ENCODE assay signal across 10 cellular contexts in the genomic region with DNA sequence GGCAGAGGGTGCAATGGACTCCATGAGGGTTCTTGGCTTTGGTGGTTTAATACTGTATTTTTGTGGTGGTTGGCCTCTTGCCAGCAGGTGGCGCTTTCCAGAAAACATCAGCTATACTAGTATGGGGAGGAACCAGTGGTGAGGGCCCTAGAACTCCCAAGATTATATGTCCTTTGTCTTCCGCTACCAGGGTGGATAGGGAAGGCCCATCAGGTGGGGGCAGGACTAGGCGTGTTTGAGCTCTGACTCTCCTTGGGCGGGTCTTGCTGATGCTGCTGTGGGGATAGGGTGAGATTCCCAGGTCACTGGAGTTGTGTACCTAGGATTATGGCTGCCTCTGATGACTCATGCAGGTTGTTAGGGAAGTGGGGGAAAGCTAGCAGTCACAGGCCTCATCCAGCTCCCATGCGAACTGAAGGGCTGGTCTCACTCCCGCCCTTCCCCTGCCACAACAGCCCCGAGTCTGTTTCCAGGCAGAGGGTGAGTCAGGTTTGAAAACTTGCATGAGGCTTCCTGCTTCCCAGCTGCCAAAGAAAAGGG.
A peak's percentile ranks its signal among the peaks of the same experiment; 100 is the strongest.
DNase-seq lines count a peak whose midpoint lies in the region; ATAC-seq and TF ChIP-seq lines count a peak whose summit lies in the region.
"Had no signal": no experiment of that assay in that cellular context is flagged by ENCODE, and none has a peak within 500 bp of the region (broad histone marks: within the 10 kb centered on the region; RNA-seq: fewer than 3 reads in every experiment).

No MANE protein-coding gene starts in this region.

- no peaks in the 10 kb centered on the region for H3K36me3 Mint-ChIP-seq in activated T-helper 2 cell treated with anti-CD3 and anti-CD28 coated beads, Interferon-gamma antibody, Interleukin-2, Interleukin-4, amounts not matched to agents 10 μg/mL and 5 μg/mL and 100 μg/mL, durations not matched to agents 14 hours and 24 hours and 36 hours (ENCODE audit: low read depth)
- H3K36me3 Mint-ChIP-seq: CD4-positive, CD25-positive, alpha-beta regulatory T cell had no signal

- H3K27me3 Mint-ChIP-seq in stimulated activated naive CD8-positive, alpha-beta T cell treated with anti-CD3 and anti-CD28 coated beads, Interleukin-15, amount 100 ng/mL, for 72 hours: no peaks in the 10 kb centered on the region
- H3K27me3 Mint-ChIP-seq in activated T-helper 2 cell treated with anti-CD3 and anti-CD28 coated beads, Interferon-gamma antibody, Interleukin-2, Interleukin-4, amounts not matched to agents 10 μg/mL and 5 μg/mL and 100 μg/mL, durations not matched to agents 14 hours and 24 hours and 36 hours (ENCODE audit: low read depth): no peaks in the 10 kb centered on the region
- H3K27me3 Mint-ChIP-seq: CD4-positive, CD25-positive, alpha-beta regulatory T cell had no signal

- TF ChIP-seq CTCF in NB4 (IDR thresholded peaks at IDR 0.05; ENCODE audit: low read depth, low read length): peak; percentile 53

- no peak overlapping the region for H3K4me3 ChIP-seq in NB4 (ENCODE audit: low read depth, low read length)

- H3K27ac Mint-ChIP-seq in stimulated activated naive CD8-positive, alpha-beta T cell treated with anti-CD3 and anti-CD28 coated beads, Interleukin-15, amount 100 ng/mL, for 72 hours: no peak overlapping the region
- no peak overlapping the region for H3K27ac Mint-ChIP-seq in activated T-helper 2 cell treated with anti-CD3 and anti-CD28 coated beads, Interferon-gamma antibody, Interleukin-2, Interleukin-4, amounts not matched to agents 10 μg/mL and 5 μg/mL and 100 μg/mL, durations not matched to agents 14 hours and 24 hours and 36 hours
- H3K27ac Mint-ChIP-seq: activated T-cell treated with anti-CD3 and anti-CD28 coated beads, Interleukin-2, amount 50 U/mL, for 72 hours; CD4-positive, CD25-positive, alpha-beta regulatory T cell had no signal

- no peaks in the 10 kb centered on the region for H3K4me1 Mint-ChIP-seq in stimulated activated naive CD8-positive, alpha-beta T cell treated with anti-CD3 and anti-CD28 coated beads, Interleukin-15, amount 100 ng/mL, for 72 hours
- no peaks in the 10 kb centered on the region for H3K4me1 Mint-ChIP-seq in activated T-helper 2 cell treated with anti-CD3 and anti-CD28 coated beads, Interferon-gamma antibody, Interleukin-2, Interleukin-4, amounts not matched to agents 10 μg/mL and 5 μg/mL and 100 μg/mL, durations not matched to agents 14 hours and 24 hours and 36 hours (ENCODE audit: low read depth)
- H3K4me1 Mint-ChIP-seq: CD4-positive, CD25-positive, alpha-beta regulatory T cell had no signal

- intact Hi-C loops in activated T-helper 2 cell treated with anti-CD3 and anti-CD28 coated beads, Interferon-gamma antibody, Interleukin-2, Interleukin-4, amounts not matched to agents 10 μg/mL and 5 μg/mL and 100 μg/mL, durations not matched to agents 14 hours and 24 hours and 36 hours (cut with micrococcal nuclease): loop anchor here (5.0 to 10.0 kb wide), 2 partner anchors 290 to 338 kb away; no protein-coding TSS in a partner anchor

- no peak for TF ChIP-seq POLR2A in NB4 (IDR thresholded peaks at IDR 0.05; ENCODE audit: extremely low read depth, insufficient read length)

- no peak overlapping the region for H3K4me3 Mint-ChIP-seq in stimulated activated naive CD8-positive, alpha-beta T cell treated with anti-CD3 and anti-CD28 coated beads, Interleukin-15, amount 100 ng/mL, for 72 hours
- no peak overlapping the region for H3K4me3 Mint-ChIP-seq in activated T-helper 2 cell treated with anti-CD3 and anti-CD28 coated beads, Interferon-gamma antibody, Interleukin-2, Interleukin-4, amounts not matched to agents 10 μg/mL and 5 μg/mL and 100 μg/mL, durations not matched to agents 14 hours and 24 hours and 36 hours (ENCODE audit: low read depth)
- H3K4me3 Mint-ChIP-seq: activated T-cell treated with anti-CD3 and anti-CD28 coated beads, Interleukin-2, amount 50 U/mL, for 72 hours; CD4-positive, CD25-positive, alpha-beta regulatory T cell had no signal

- no peaks in the 10 kb centered on the region for H3K9me3 Mint-ChIP-seq in stimulated activated naive CD8-positive, alpha-beta T cell treated with anti-CD3 and anti-CD28 coated beads, Interleukin-15, amount 100 ng/mL, for 72 hours
- no peaks in the 10 kb centered on the region for H3K9me3 Mint-ChIP-seq in activated T-helper 2 cell treated with anti-CD3 and anti-CD28 coated beads, Interferon-gamma antibody, Interleukin-2, Interleukin-4, amounts not matched to agents 10 μg/mL and 5 μg/mL and 100 μg/mL, durations not matched to agents 14 hours and 24 hours and 36 hours

- ATAC-seq in stimulated activated naive CD8-positive, alpha-beta T cell treated with anti-CD3 and anti-CD28 coated beads, Interleukin-15, amount 100 ng/mL, for 72 hours: peak; percentile 20
- ATAC-seq: activated T-cell treated with anti-CD3 and anti-CD28 coated beads, Interleukin-2, amount 50 U/mL, for 72 hours had no signal

- DNase-seq in NCI-H748 (lab: John Stamatoyannopoulos, UW; ENCODE audit: unreplicated experiment): peak; percentile 16
- no peak for DNase-seq in NCI-H748 treated with DMSO at 0.1 percent for 48 hours (lab: John Stamatoyannopoulos, UW)
- peak; percentile 50 for DNase-seq in HCEC 1CT
- peak; percentile 50 for DNase-seq in NB4 (ENCODE audit: low read depth)
- peak; percentile 71 for DNase-seq in dermis blood vessel endothelial cell
- DNase-seq in stimulated activated naive CD8-positive, alpha-beta T cell treated with anti-CD3 and anti-CD28 coated beads, Interleukin-15, amount 100 ng/mL, for 72 hours: no peak
- no peak for DNase-seq in NCI-H1092 treated with DMSO at 0.1 percent for 48 hours (lab: John Stamatoyannopoulos, UW)
- no peak for DNase-seq in activated T-helper 2 cell treated with anti-CD3 and anti-CD28 coated beads, Interferon-gamma antibody, Interleukin-2, Interleukin-4, amounts not matched to agents 10 μg/mL and 5 μg/mL and 100 μg/mL, durations not matched to agents 14 hours and 24 hours and 36 hours (ENCODE audit: low spot score)

Comparison
In these comparisons a context has a peak if more than half of its experiments do, and no peak if none do; other contexts are left out.
1. DNase-seq: peak in NCI-H748 (single experiment), HCEC 1CT (single experiment), NB4 (single experiment) and dermis blood vessel endothelial cell (single experiment); none in NCI-H748 treated with DMSO at 0.1 percent for 48 hours (single experiment), stimulated activated naive CD8-positive, alpha-beta T cell treated with anti-CD3 and anti-CD28 coated beads, Interleukin-15, amount 100 ng/mL, for 72 hours (0 of 2), NCI-H1092 treated with DMSO at 0.1 percent for 48 hours (single experiment) and activated T-helper 2 cell treated with anti-CD3 and anti-CD28 coated beads, Interferon-gamma antibody, Interleukin-2, Interleukin-4, amounts not matched to agents 10 μg/mL and 5 μg/mL and 100 μg/mL, durations not matched to agents 14 hours and 24 hours and 36 hours (single experiment).